25 cellular contexts compared by ENCODE assay signal in genomic region chr1:213452504-213452903, GRCh38.
A peak's percentile ranks its signal among the peaks of the same experiment; 100 is the strongest.
DNase-seq lines count a peak whose midpoint lies in the region; ATAC-seq, FAIRE-seq and TF ChIP-seq lines count a peak whose summit lies in the region.
"Had no signal": no experiment of that assay in that cellular context is flagged by ENCODE, and none has a peak within 500 bp of the region (broad histone marks: within the 10 kb centered on the region; RNA-seq: fewer than 3 reads in every experiment).

No MANE protein-coding gene starts in this region.

- H3K9ac ChIP-seq in HepG2 (ENCODE audit: insufficient read depth, low read depth, low read length), result no peak overlapping the region
- H3K9ac ChIP-seq in neural progenitor cell, result no peak overlapping the region
- H3K9ac ChIP-seq: BLaER1 treated with 17β-estradiol and CSF1 and Interleukin-3, amounts not matched to agents 10 nM and 100 nM had no signal

- in situ Hi-C loops in HepG2 (cut with HindIII; ENCODE audit: extremely low pct_ligation_motif_present, low pct_unique_long_range_greater_than_20kb), result no loop called here

- H3K9me3 ChIP-seq in esophagus muscularis mucosa (no peaks in the 10 kb centered on the region), HepG2 (ENCODE audit: low read length) (no peaks in the 10 kb centered on the region), neural progenitor cell (ENCODE audit: low read depth) (no peaks in the 10 kb centered on the region), lower lobe of right lung (no peaks in the 10 kb centered on the region)
- H3K9me3 ChIP-seq: A549; BE2C; BLaER1 treated with 17β-estradiol and CSF1 and Interleukin-3, amounts not matched to agents 10 nM and 100 nM had no signal

- no peak for TF ChIP-seq RAD21 in HepG2 (CRISPR knock-in tag; IDR thresholded peaks at IDR 0.05)

- H2AFZ ChIP-seq in HepG2 (ENCODE audit: low read length), result no peak overlapping the region
- no peak overlapping the region for H2AFZ ChIP-seq in neural progenitor cell (replicated peaks)

- H3K27ac ChIP-seq in esophagus muscularis mucosa (replicated peaks in 1 of 4) (no peak overlapping the region), HepG2 (ENCODE audit: extremely low read length, insufficient read depth, low read length) (no peak overlapping the region), neural progenitor cell (no peak overlapping the region), lower lobe of right lung (no peak overlapping the region)
- H3K27ac ChIP-seq: A549; BLaER1 treated with 17β-estradiol and CSF1 and Interleukin-3, amounts not matched to agents 10 nM and 100 nM had no signal

- TF ChIP-seq POLR2A in esophagus muscularis mucosa (IDR thresholded peaks at IDR 0.05; ENCODE audit: low read depth) (no peak), HepG2 (IDR thresholded peaks at IDR 0.05; ENCODE audit: insufficient read depth in 1 of 2, low read depth in 2 of 2, low read length in 2 of 2) (no peak)

- H3K27me3 Mint-ChIP-seq in WTC11 (ENCODE audit: low read depth) (no peaks in the 10 kb centered on the region), neural progenitor cell (ENCODE audit: insufficient read depth, low read depth) (peaks cover 2% of the 10 kb centered on the region)

- H3K4me3 Mint-ChIP-seq in WTC11, result no peak overlapping the region
- H3K4me3 Mint-ChIP-seq in neural progenitor cell, result no peak overlapping the region
- H3K4me3 Mint-ChIP-seq: CD14-positive monocyte; CD4-positive, alpha-beta T cell; CD8-positive, alpha-beta memory T cell had no signal

- POLR2A ChIA-PET in WTC11 (lab: Charles Lee) (no interaction called here), HepG2 (lab: Yijun Ruan, JAX) (no interaction called here)

- H3K27me3 ChIP-seq in esophagus muscularis mucosa (no peaks in the 10 kb centered on the region), HepG2 (ENCODE audit: control insufficient read depth in 1 of 2, insufficient read depth in 2 of 2, low read length in 2 of 2) (peaks cover 0 to 2% of the 10 kb centered on the region in 2 experiments; a peak in 3 of 5 replicates), neural progenitor cell (no peaks in the 10 kb centered on the region), lower lobe of right lung (ENCODE audit: low read depth) (no peaks in the 10 kb centered on the region)
- H3K27me3 ChIP-seq: BE2C; BLaER1 treated with 17β-estradiol and CSF1 and Interleukin-3, amounts not matched to agents 10 nM and 100 nM had no signal

- TF ChIP-seq EP300 in esophagus muscularis mucosa (IDR thresholded peaks at IDR 0.05) (no peak), HepG2 (IDR thresholded peaks at IDR 0.05; ENCODE audit: low read depth in 2 of 2, low read length in 2 of 2) (no peak), HepG2 (CRISPR knock-in tag; IDR thresholded peaks at IDR 0.05; ENCODE audit: borderline replicate concordance) (no peak)

- peaks cover 8 to 12% (median 11%) of the 10 kb centered on the region in 4 donors for H3K4me1 ChIP-seq in esophagus muscularis mucosa
- H3K4me1 ChIP-seq in HepG2 (ENCODE audit: insufficient read depth, low read length), result peaks cover 12% of the 10 kb centered on the region; the same call in 1 of the 2 replicates
- H3K4me1 ChIP-seq in neural progenitor cell, result peaks cover 7% of the 10 kb centered on the region
- no peaks in the 10 kb centered on the region for H3K4me1 ChIP-seq in lower lobe of right lung
- H3K4me1 ChIP-seq: A549 had no signal

- H3K36me3 Mint-ChIP-seq in WTC11, result no peaks in the 10 kb centered on the region
- H3K36me3 Mint-ChIP-seq in neural progenitor cell, result no peaks in the 10 kb centered on the region
- H3K36me3 Mint-ChIP-seq: CD14-positive monocyte; CD8-positive, alpha-beta memory T cell had no signal

- no peak overlapping the region for H3K4me2 ChIP-seq in HepG2 (ENCODE audit: low read depth, low read length)
- no peak overlapping the region for H3K4me2 ChIP-seq in neural progenitor cell
- H3K4me2 ChIP-seq: A549; BLaER1 treated with 17β-estradiol and CSF1 and Interleukin-3, amounts not matched to agents 10 nM and 100 nM had no signal

- no peak for DNase-seq in WTC11 (ENCODE audit: low spot score)
- peak; percentile 47 for DNase-seq in esophagus muscularis mucosa (ENCODE audit: extremely low spot score)
- DNase-seq in HepG2 (ENCODE audit: low spot score), result no peak
- DNase-seq in neural progenitor cell (ENCODE audit: low spot score), result peak; percentile 16
- DNase-seq in NCI-H1092 (lab: John Stamatoyannopoulos, UW), result no peak
- no peak for DNase-seq in lower lobe of right lung
- no peak for DNase-seq in D341Med (ENCODE audit: low spot score)
- DNase-seq in OCI-M1 (lab: John Stamatoyannopoulos, UW), result no peak
- DNase-seq: 8988T; ACHN; AML-193; BE2C; CD4-positive, alpha-beta T cell; CD8-positive, alpha-beta memory T cell; DMS53; DMS79 treated with DMSO at 0.1 percent for 48 hours; GF-D8; H7; HCEC 1CT had no signal

- no peaks in the 10 kb centered on the region for H3K36me3 ChIP-seq in esophagus muscularis mucosa
- no peaks in the 10 kb centered on the region for H3K36me3 ChIP-seq in HepG2 (replicated peaks in 1 of 2; ENCODE audit: control insufficient read depth in 1 of 2, insufficient read depth in 2 of 2, low read length in 2 of 2)
- no peaks in the 10 kb centered on the region for H3K36me3 ChIP-seq in neural progenitor cell
- H3K36me3 ChIP-seq in lower lobe of right lung, result no peaks in the 10 kb centered on the region
- H3K36me3 ChIP-seq: BE2C; BLaER1 treated with 17β-estradiol and CSF1 and Interleukin-3, amounts not matched to agents 10 nM and 100 nM had no signal

- no peaks in the 10 kb centered on the region for H3K9me3 Mint-ChIP-seq in WTC11
- H3K9me3 Mint-ChIP-seq in neural progenitor cell, result no peaks in the 10 kb centered on the region
- H3K9me3 Mint-ChIP-seq: CD4-positive, alpha-beta T cell had no signal

- TF ChIP-seq CTCF in WTC11 (IDR thresholded peaks at IDR 0.05) (no peak), esophagus muscularis mucosa (IDR thresholded peaks at IDR 0.05) (no peak), HepG2 (CRISPR knock-in tag; IDR thresholded peaks at IDR 0.05) (no peak), neural progenitor cell (IDR thresholded peaks at IDR 0.05) (no peak), lower lobe of right lung (IDR thresholded peaks at IDR 0.05) (no peak)

- 82% methylated on average over 2 of the region's 4 CpGs for WGBS in esophagus muscularis mucosa
- WGBS in HepG2 (ENCODE audit: low lambda C conversion rate), result 51% methylated on average over 4 of the region's 4 CpGs

- intact Hi-C loops in esophagus muscularis mucosa (cut with DNase I), result no loop called here
- intact Hi-C loops in HepG2 (cut with micrococcal nuclease; ENCODE audit: unreplicated experiment), result no loop called here
- intact Hi-C loops in lower lobe of right lung (cut with DNase I), result no loop called here

- H3F3A ChIP-seq in neural progenitor cell (ENCODE audit: low read depth), result no peaks in the 10 kb centered on the region

- peaks cover 17% of the 10 kb centered on the region for H3K4me1 Mint-ChIP-seq in WTC11
- H3K4me1 Mint-ChIP-seq in neural progenitor cell, result peaks cover 21% of the 10 kb centered on the region
- H3K4me1 Mint-ChIP-seq: CD14-positive monocyte; CD8-positive, alpha-beta memory T cell had no signal

- ATAC-seq in WTC11 (peak; percentile 78), HepG2 (peak; percentile 55; the same call in 1 of the 3 replicates), lower lobe of right lung (no peak)
- ATAC-seq: A549 had no signal

- CTCF ChIA-PET in WTC11 (lab: Charles Lee), result no interaction called here
- CTCF ChIA-PET in HepG2 (lab: Yijun Ruan, JAX; ENCODE audit: low intra/inter-chr PET ratio, low total read pairs), result no interaction called here

- BruUV-seq in HepG2 (replicated peaks; lab: Mats Ljungman, UMichigan), result no TSS peak

- H3K79me2 ChIP-seq in HepG2 (ENCODE audit: insufficient read depth, low read length) (no peaks in the 10 kb centered on the region), neural progenitor cell (ENCODE audit: low read depth) (no peaks in the 10 kb centered on the region)

- H4K20me1 ChIP-seq in HepG2 (ENCODE audit: insufficient read depth, low read length) (no peaks in the 10 kb centered on the region), neural progenitor cell (ENCODE audit: low read depth) (no peaks in the 10 kb centered on the region)
- H4K20me1 ChIP-seq: BLaER1 treated with 17β-estradiol and CSF1 and Interleukin-3, amounts not matched to agents 10 nM and 100 nM had no signal

- no peak overlapping the region for H3K4me3 ChIP-seq in esophagus muscularis mucosa
- H3K4me3 ChIP-seq in HepG2 (replicated peaks in 1 of 3; ENCODE audit: insufficient read depth in 1 of 3, low read depth in 2 of 3, low read length in 3 of 3), result no peak overlapping the region
- no peak overlapping the region for H3K4me3 ChIP-seq in neural progenitor cell
- no peak overlapping the region for H3K4me3 ChIP-seq in lower lobe of right lung
- H3K4me3 ChIP-seq: A549; BLaER1 treated with 17β-estradiol and CSF1 and Interleukin-3, amounts not matched to agents 10 nM and 100 nM had no signal

- FAIRE-seq in HepG2 (lab: Jason Lieb, UNC), result no peak
- FAIRE-seq: A549, GM12891, GM18507, H1 had no signal

- H3K27ac Mint-ChIP-seq in WTC11 (no peak overlapping the region), neural progenitor cell (no peak overlapping the region)
- H3K27ac Mint-ChIP-seq: CD4-positive, alpha-beta T cell had no signal

TF ChIP-seq in WTC11, 78 proteins besides CTCF, POLR2A, EP300 and RAD21 (continues in another document):
- no peak for TF ChIP-seq FOXP1 (CRISPR knock-in tag; IDR thresholded peaks at IDR 0.05; ENCODE audit: borderline replicate concordance)

TF ChIP-seq in HepG2, 621 proteins besides CTCF, POLR2A, EP300 and RAD21:
- TF ChIP-seq NR2C2 (CRISPR knock-in tag; IDR thresholded peaks at IDR 0.05; ENCODE audit: borderline replicate concordance), result no peak
- TF ChIP-seq ZNF768 (CRISPR knock-in tag; IDR thresholded peaks at IDR 0.05), result peak; percentile 83
- no peak for TF ChIP-seq ZNF567 (CRISPR knock-in tag; IDR thresholded peaks at IDR 0.05; ENCODE audit: borderline replicate concordance)
- TF ChIP-seq ZNF331 (CRISPR knock-in tag; IDR thresholded peaks at IDR 0.05), result no peak

Comparison
In these comparisons a context has a peak if more than half of its experiments do, and no peak if none do; other contexts are left out.
1. ATAC-seq: peak in WTC11 (single experiment) and HepG2 (single experiment); none in lower lobe of right lung (0 of 2).
2. DNase-seq: peak in esophagus muscularis mucosa (single experiment) and neural progenitor cell (single experiment); none in WTC11 (single experiment), HepG2 (single experiment), NCI-H1092 (single experiment), lower lobe of right lung (single experiment), D341Med (single experiment) and OCI-M1 (single experiment).